In genomic region chr4:182975806-182976205, GRCh38 we compare ENCODE assay signal across 8 cellular contexts.
DNase-seq lines count a peak whose midpoint lies in the region; ATAC-seq and TF ChIP-seq lines count a peak whose summit lies in the region.

No MANE protein-coding gene starts in this region.

- POLR2A ChIA-PET in HEK293T (lab: Yijun Ruan, JAX) = no interaction called here

- peaks cover 33% of the 10 kb centered on the region for H3K4me1 ChIP-seq in KMS-11 (ENCODE audit: low read depth, poor library complexity, severe bottlenecking)

- ATAC-seq in GM21737 (IDR thresholded peaks at IDR 0.05; ENCODE audit: unreplicated experiment) = peak; percentile 52

- no peak overlapping the region for H2AFZ ChIP-seq in KMS-11 (ENCODE audit: low read depth)

- H3K27ac ChIP-seq in KMS-11 (no peak overlapping the region), epithelial cell of prostate (peak overlapping the region; percentile 80)

- peak; percentile 13 for DNase-seq in GM10266 (ENCODE audit: extremely low spot score)
- peak; percentile 84 for DNase-seq in epithelial cell of prostate (ENCODE audit: low read depth, low spot score)
- no peak for DNase-seq in midbrain (lab: John Stamatoyannopoulos, UW)
- DNase-seq in HEK293T (ENCODE audit: extremely low spot score) = no peak
- DNase-seq in superior temporal gyrus (ENCODE audit: extremely low spot score) = no peak
- no peak for DNase-seq in NCI-H146 treated with DMSO at 0.1 percent for 48 hours (lab: John Stamatoyannopoulos, UW; ENCODE audit: unreplicated experiment)

- CTCF ChIA-PET in HEK293T (lab: Yijun Ruan, JAX) = interaction anchor here (0.5 kb wide), 1 partner anchor 15 kb away, joined by 4 read pairs; no protein-coding TSS in a partner anchor

- peak overlapping the region; percentile 11 for H3K4me2 ChIP-seq in KMS-11

- no peaks in the 10 kb centered on the region for H3K27me3 ChIP-seq in KMS-11 (ENCODE audit: insufficient read depth, low read depth)

- H3K36me3 ChIP-seq in KMS-11 (ENCODE audit: insufficient read depth) = no peaks in the 10 kb centered on the region

- no peaks in the 10 kb centered on the region for H4K20me1 ChIP-seq in KMS-11 (ENCODE audit: insufficient read depth)

- no peak for TF ChIP-seq CTCF in GM10266 (IDR thresholded peaks at IDR 0.05; ENCODE audit: control insufficient read depth, insufficient read depth, low read depth, missing control alignments)
- TF ChIP-seq CTCF in KMS-11 (conservative IDR thresholded peaks at IDR 0.05; ENCODE audit: low read depth, low read length) = no peak

- no peak overlapping the region for H3K9ac ChIP-seq in KMS-11

- no peak overlapping the region for H3K4me3 ChIP-seq in KMS-11 (IDR thresholded peaks at IDR 0.05; ENCODE audit: insufficient read depth, low read depth, low read length)

- H3K79me2 ChIP-seq in KMS-11 (ENCODE audit: insufficient read depth, low read depth) = no peaks in the 10 kb centered on the region

TF ChIP-seq in HEK293T, 16 proteins besides CTCF, POLR2A, EP300 and RAD21:
- no peak for TF ChIP-seq SP1 (IDR thresholded peaks at IDR 0.05)
- TF ChIP-seq TARDBP (IDR thresholded peaks at IDR 0.05) = no peak
- TF ChIP-seq PKNOX1 (IDR thresholded peaks at IDR 0.05) = no peak
- no peak for TF ChIP-seq ZNF384 (IDR thresholded peaks at IDR 0.05)
- no peak for TF ChIP-seq SUZ12 (IDR thresholded peaks at IDR 0.05)
- no peak for TF ChIP-seq LEF1 (IDR thresholded peaks at IDR 0.05; ENCODE audit: borderline replicate concordance)
- TF ChIP-seq HDGF (IDR thresholded peaks at IDR 0.05; ENCODE audit: borderline replicate concordance) = no peak
- TF ChIP-seq BHLHE40 (IDR thresholded peaks at IDR 0.05; ENCODE audit: borderline replicate concordance) = no peak
- no peak for TF ChIP-seq CTBP1 (IDR thresholded peaks at IDR 0.05; ENCODE audit: borderline replicate concordance)
- no peak for TF ChIP-seq FOXA1 (IDR thresholded peaks at IDR 0.05)
- no peak for TF ChIP-seq NFRKB (IDR thresholded peaks at IDR 0.05)
- TF ChIP-seq FOXK2 (IDR thresholded peaks at IDR 0.05) = no peak
- no peak for TF ChIP-seq ARNT (IDR thresholded peaks at IDR 0.05)
- TF ChIP-seq L3MBTL2 (conservative IDR thresholded peaks at IDR 0.05) = no peak
- no peak for TF ChIP-seq FOXM1 (IDR thresholded peaks at IDR 0.05; ENCODE audit: borderline replicate concordance)

Comparison
In these comparisons a context has a peak if more than half of its experiments do, and no peak if none do; other contexts are left out.
1. DNase-seq: peak in GM10266 (single experiment) and epithelial cell of prostate (single experiment); none in midbrain (single experiment), HEK293T (single experiment), superior temporal gyrus (single experiment) and NCI-H146 treated with DMSO at 0.1 percent for 48 hours (single experiment).